In the genomic region with DNA sequence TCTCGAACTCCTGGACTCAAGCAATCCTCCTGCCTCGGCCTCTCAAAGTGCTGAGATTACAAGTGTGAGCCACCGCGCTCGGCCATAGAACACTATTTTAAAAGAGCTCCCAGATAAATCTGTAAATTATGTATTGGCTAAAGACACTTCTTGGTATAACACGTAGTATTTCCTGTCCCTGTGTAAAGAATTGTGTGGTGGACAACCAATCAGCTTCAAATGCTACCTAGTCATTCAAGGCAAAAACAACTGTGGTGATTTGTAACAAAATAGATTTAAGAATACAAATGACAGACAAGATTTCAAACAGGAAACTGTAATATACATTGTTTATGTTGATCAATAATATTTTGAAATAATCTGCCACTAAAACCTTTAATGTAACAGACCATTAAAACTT, we compare ENCODE assay signal across 13 cellular contexts. TPM values are rescaled to one million over a fixed set of nuclear protein-coding genes. Genes with fewer than 3 reads are reported as not detected.
DNase-seq lines count a peak whose midpoint lies in the region; ATAC-seq and TF ChIP-seq lines count a peak whose summit lies in the region.
"Had no signal": no experiment of that assay in that cellular context is flagged by ENCODE, and none has a peak within 500 bp of the region (broad histone marks: within the 10 kb centered on the region; RNA-seq: fewer than 3 reads in every experiment).

No MANE protein-coding gene starts in this region.

- H3K27ac ChIP-seq in left lung (peak overlapping the region; percentile 54 to 87), thymus (ENCODE audit: low read depth) (peak overlapping the region; percentile 100)
- H3K27ac ChIP-seq: tibial artery had no signal

- TF ChIP-seq CTCF in WTC11 (IDR thresholded peaks at IDR 0.05) (no peak), left lung (IDR thresholded peaks at IDR 0.05) (no peak)

- peaks cover 65% of the 10 kb centered on the region for H3K4me1 Mint-ChIP-seq in activated naive CD4-positive, alpha-beta T cell treated with anti-CD3 and anti-CD28 coated beads for 36 hours (ENCODE audit: low read depth)
- H3K4me1 Mint-ChIP-seq in WTC11, result peaks cover 25% of the 10 kb centered on the region

- no peak for DNase-seq in activated naive CD4-positive, alpha-beta T cell treated with anti-CD3 and anti-CD28 coated beads for 36 hours
- no peak for DNase-seq in activated naive CD4-positive, alpha-beta T cell (lab: John Stamatoyannopoulos, UW)
- DNase-seq in WTC11 (ENCODE audit: low spot score), result no peak
- no peak for DNase-seq in left lung
- no peak for DNase-seq in Ammon's horn (ENCODE audit: low spot score)
- DNase-seq in EL, result no peak
- DNase-seq in NCI-H2171 (lab: John Stamatoyannopoulos, UW), result no peak
- DNase-seq: aorta, cortex of kidney, NCI-H1417 treated with DMSO at 0.1 percent for 48 hours, NCI-H510A treated with DMSO at 0.1 percent for 48 hours, tibial artery had no signal

- H3K36me3 ChIP-seq in left lung, result peaks cover 0 to 2% of the 10 kb centered on the region in 2 donors
- H3K36me3 ChIP-seq in thymus (ENCODE audit: control insufficient read depth, insufficient read depth), result peaks cover 3% of the 10 kb centered on the region

- H3K4me1 ChIP-seq in left lung (peaks cover 5 to 88% of the 10 kb centered on the region in 2 donors), thymus (ENCODE audit: control insufficient read depth, insufficient read depth, low read length) (peaks cover 6% of the 10 kb centered on the region)

- no peaks in the 10 kb centered on the region for H3K27me3 Mint-ChIP-seq in activated naive CD4-positive, alpha-beta T cell treated with anti-CD3 and anti-CD28 coated beads for 36 hours (ENCODE audit: low read depth)
- no peaks in the 10 kb centered on the region for H3K27me3 Mint-ChIP-seq in WTC11 (ENCODE audit: low read depth)

- CTCF ChIA-PET in activated naive CD4-positive, alpha-beta T cell treated with anti-CD3 and anti-CD28 coated beads for 36 hours (lab: Charles Lee), result interaction anchor here (0.6 to 11.0 kb wide), 5 partner anchors 14 to 113 kb away, joined by 3 to 170 read pairs (median 3); partner anchors contain the start of gene CRLF3
- CTCF ChIA-PET in WTC11 (lab: Charles Lee), result interaction anchor here (1.4 kb wide), 1 partner anchor 15 kb away, joined by 5 read pairs; the partner anchor contains the start of gene CRLF3

- intact Hi-C loops in activated naive CD4-positive, alpha-beta T cell treated with anti-CD3 and anti-CD28 coated beads for 36 hours (cut with micrococcal nuclease), result loop anchor here (1.0 to 5.0 kb wide), 3 partner anchors 14 to 448 kb away; partner anchors contain the start of gene CRLF3
- intact Hi-C loops in left lung (cut with DNase I), result no loop called here

- peak overlapping the region; percentile 87 for H3K4me3 Mint-ChIP-seq in activated naive CD4-positive, alpha-beta T cell treated with anti-CD3 and anti-CD28 coated beads for 36 hours
- H3K4me3 Mint-ChIP-seq in WTC11, result no peak overlapping the region

- 93% methylated on average over 6 of the region's 6 CpGs for WGBS in thymus

- no peaks in the 10 kb centered on the region for H3K9me3 Mint-ChIP-seq in activated naive CD4-positive, alpha-beta T cell treated with anti-CD3 and anti-CD28 coated beads for 36 hours
- no peaks in the 10 kb centered on the region for H3K9me3 Mint-ChIP-seq in WTC11

- peaks cover 10% of the 10 kb centered on the region for H3K36me3 Mint-ChIP-seq in activated naive CD4-positive, alpha-beta T cell treated with anti-CD3 and anti-CD28 coated beads for 36 hours (ENCODE audit: low read depth)
- H3K36me3 Mint-ChIP-seq in WTC11, result peaks cover 5% of the 10 kb centered on the region; the same call in 1 of the 2 replicates

- POLR2A ChIA-PET in WTC11 (lab: Charles Lee), result no interaction called here

- no peaks in the 10 kb centered on the region for H3K9me3 ChIP-seq in left lung
- H3K9me3 ChIP-seq in thymus (ENCODE audit: control insufficient read depth), result no peaks in the 10 kb centered on the region
- H3K9me3 ChIP-seq: tibial artery had no signal

- ATAC-seq in WTC11 (no peak), left lung (no peak)

- no peak overlapping the region for H3K4me3 ChIP-seq in left lung
- no peak overlapping the region for H3K4me3 ChIP-seq in thymus (ENCODE audit: low read length)
- H3K4me3 ChIP-seq: tibial artery had no signal

- H3K27me3 ChIP-seq in left lung, result no peaks in the 10 kb centered on the region
- no peaks in the 10 kb centered on the region for H3K27me3 ChIP-seq in thymus (ENCODE audit: control insufficient read depth, insufficient read depth)
- H3K27me3 ChIP-seq: tibial artery had no signal

- H3K27ac Mint-ChIP-seq in activated naive CD4-positive, alpha-beta T cell treated with anti-CD3 and anti-CD28 coated beads for 36 hours, result peak overlapping the region; percentile 99
- peak overlapping the region; percentile 85; the same call in 1 of the 2 replicates for H3K27ac Mint-ChIP-seq in WTC11

TF ChIP-seq in WTC11, 78 proteins besides CTCF, POLR2A, EP300 and RAD21:
- no peak for TF ChIP-seq JUN (CRISPR knock-in tag; IDR thresholded peaks at IDR 0.05)
- no peak for TF ChIP-seq ZNF317 (CRISPR knock-in tag; IDR thresholded peaks at IDR 0.05; ENCODE audit: borderline replicate concordance, low read depth)
- no peak for TF ChIP-seq ZNF396 (CRISPR knock-in tag; IDR thresholded peaks at IDR 0.05; ENCODE audit: borderline replicate concordance)
- TF ChIP-seq, protein P1, sequence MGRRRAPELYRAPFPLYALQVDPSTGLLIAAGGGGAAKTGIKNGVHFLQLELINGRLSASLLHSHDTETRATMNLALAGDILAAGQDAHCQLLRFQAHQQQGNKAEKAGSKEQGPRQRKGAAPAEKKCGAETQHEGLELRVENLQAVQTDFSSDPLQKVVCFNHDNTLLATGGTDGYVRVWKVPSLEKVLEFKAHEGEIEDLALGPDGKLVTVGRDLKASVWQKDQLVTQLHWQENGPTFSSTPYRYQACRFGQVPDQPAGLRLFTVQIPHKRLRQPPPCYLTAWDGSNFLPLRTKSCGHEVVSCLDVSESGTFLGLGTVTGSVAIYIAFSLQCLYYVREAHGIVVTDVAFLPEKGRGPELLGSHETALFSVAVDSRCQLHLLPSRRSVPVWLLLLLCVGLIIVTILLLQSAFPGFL (CRISPR knock-in tag; IDR thresholded peaks at IDR 0.05; ENCODE audit: borderline replicate concordance), result no peak
- TF ChIP-seq SOX15 (CRISPR knock-in tag; IDR thresholded peaks at IDR 0.05), result no peak
- TF ChIP-seq ERG (CRISPR knock-in tag; IDR thresholded peaks at IDR 0.05), result no peak
- no peak for TF ChIP-seq ZBTB21 (CRISPR knock-in tag; IDR thresholded peaks at IDR 0.05; ENCODE audit: borderline replicate concordance)
- no peak for TF ChIP-seq ZNF423 (CRISPR knock-in tag; IDR thresholded peaks at IDR 0.05)

RNA-seq across cellular contexts. Expression of gene CRLF3, which starts 14.6 kb away (rescaled TPM):
- 10 to 100 TPM; 47.1 to 47.7 TPM for total RNA-seq in activated naive CD4-positive, alpha-beta T cell treated with anti-CD3 and anti-CD28 coated beads for 36 hours
- 17.9 to 21.7 TPM (median 20.6 TPM) in 3 replicates for total RNA-seq in WTC11 (2021)
- 10 to 100 TPM; 13.1 to 26.4 TPM for total RNA-seq in left lung
- 28.5 TPM for polyA plus RNA-seq in thymus

RNA-seq across cellular contexts. Expression of gene ATAD5, which starts 21.9 kb away (rescaled TPM):
- 10 to 100 TPM; 33.3 to 33.5 TPM for total RNA-seq in activated naive CD4-positive, alpha-beta T cell treated with anti-CD3 and anti-CD28 coated beads for 36 hours
- total RNA-seq in WTC11 (2021) (24.7 to 26.0 TPM (median 25.0 TPM) in 3 replicates), left lung (1 to 10 TPM; 2.6 to 4.4 TPM)
- 1.1 TPM for polyA plus RNA-seq in thymus
